In the genomic region with DNA sequence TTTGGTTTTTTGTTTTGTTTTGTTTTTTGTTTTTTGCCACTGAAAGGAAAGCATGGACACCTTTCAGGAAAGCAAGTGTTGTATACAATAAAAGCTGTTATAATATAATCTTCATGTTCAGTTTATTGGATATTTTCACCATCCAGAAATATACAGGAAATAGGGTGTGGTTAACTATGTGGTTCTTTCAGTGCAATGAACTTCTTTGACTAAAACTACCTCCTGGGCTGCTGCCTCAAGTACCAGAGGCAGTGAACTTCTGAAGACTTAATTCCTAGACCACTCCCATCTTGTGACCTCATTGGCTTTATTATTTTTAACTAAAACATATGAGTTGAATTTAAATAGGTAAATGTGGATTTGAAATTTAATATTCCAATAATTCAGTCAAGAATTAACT, we compare ENCODE assay signal across 14 cellular contexts. TPM values are rescaled to one million over a fixed set of nuclear protein-coding genes. Genes with fewer than 3 reads are reported as not detected.
A peak's percentile ranks its signal among the peaks of the same experiment; 100 is the strongest.
DNase-seq lines count a peak whose midpoint lies in the region; ATAC-seq and TF ChIP-seq lines count a peak whose summit lies in the region.
"Had no signal": no experiment of that assay in that cellular context is flagged by ENCODE, and none has a peak within 500 bp of the region (broad histone marks: within the 10 kb centered on the region; RNA-seq: fewer than 3 reads in every experiment).

No MANE protein-coding gene starts in this region.

- H3K36me3 ChIP-seq in CD4-positive, alpha-beta memory T cell (ENCODE audit: insufficient read depth, low read length): no peaks in the 10 kb centered on the region
- H3K36me3 ChIP-seq in psoas muscle (ENCODE audit: insufficient read depth in 1 of 2, low read depth in 1 of 2) (no peaks in the 10 kb centered on the region), uterus (no peaks in the 10 kb centered on the region)

- peak in 4 of 5 donors; percentile 9 to 32 (median 20) for DNase-seq in CD4-positive, alpha-beta memory T cell
- DNase-seq in Jurkat, Clone E6-1 (ENCODE audit: low read depth, low spot score): peak; percentile 62
- DNase-seq in T-helper 17 cell (no peak), fibroblast of villous mesenchyme (ENCODE audit: low read depth) (peak; percentile 8), SIG-M5 treated with dmso at 0.1 percent for 504 hours (lab: John Stamatoyannopoulos, UW; ENCODE audit: unreplicated experiment) (no peak), psoas muscle (no peak), uterus (no peak)
- DNase-seq: COR-L47, HCEC 1CT, NCI-H1092, NCI-H187, NCI-H774, SHP77 had no signal

- peak overlapping the region in 2 of 8 donors; percentile 1 to 44 for H3K4me3 Mint-ChIP-seq in CD4-positive, alpha-beta memory T cell
- H3K4me3 Mint-ChIP-seq in T-helper 17 cell: no peak overlapping the region

- H3K9me3 Mint-ChIP-seq in CD4-positive, alpha-beta memory T cell: no peaks in the 10 kb centered on the region

- H3K4me1 ChIP-seq in CD4-positive, alpha-beta memory T cell (ENCODE audit: insufficient read depth, low read length): peaks cover 13% of the 10 kb centered on the region
- peaks cover 5% of the 10 kb centered on the region for H3K4me1 ChIP-seq in psoas muscle
- H3K4me1 ChIP-seq in uterus: no peaks in the 10 kb centered on the region

- intact Hi-C loops in CD4-positive, alpha-beta memory T cell (cut with micrococcal nuclease): no loop called here
- intact Hi-C loops in psoas muscle (cut with DNase I) (no loop called here), uterus (cut with DNase I; ENCODE audit: low total_unique reads) (no loop called here)

- POLR2A ChIA-PET in CD4-positive, alpha-beta memory T cell (lab: Charles Lee; ENCODE audit: partially characterized antibody): interaction anchor here (1.4 to 1.5 kb wide), 2 partner anchors 25 to 28 kb away, joined by 5 to 7 read pairs; no protein-coding TSS in a partner anchor

- CTCF ChIA-PET in CD4-positive, alpha-beta memory T cell (lab: Charles Lee; ENCODE audit: partially characterized antibody): interaction anchor here (1.1 kb wide), 1 partner anchor 10 kb away, joined by 3 read pairs; no protein-coding TSS in a partner anchor

- ATAC-seq in T-helper 17 cell (peak; percentile 61), psoas muscle (no peak)
- ATAC-seq: HepG2 had no signal

- H3K4me3 ChIP-seq in CD4-positive, alpha-beta memory T cell (ENCODE audit: low read length in 2 of 2): no peak overlapping the region
- no peak overlapping the region for H3K4me3 ChIP-seq in Jurkat, Clone E6-1 (ENCODE audit: low read length)
- H3K4me3 ChIP-seq in fibroblast of villous mesenchyme (ENCODE audit: low read depth, low read length) (no peak overlapping the region), psoas muscle (no peak overlapping the region), uterus (no peak overlapping the region)

- no peaks in the 10 kb centered on the region for H3K9me3 ChIP-seq in CD4-positive, alpha-beta memory T cell (ENCODE audit: control insufficient read depth in 1 of 2, low read length in 2 of 2)
- H3K9me3 ChIP-seq in T-helper 17 cell (ENCODE audit: control insufficient read depth, low read length, poor library complexity, severe bottlenecking): no peaks in the 10 kb centered on the region
- H3K9me3 ChIP-seq in psoas muscle: no peaks in the 10 kb centered on the region
- peaks cover 0 to 4% of the 10 kb centered on the region in 2 donors for H3K9me3 ChIP-seq in uterus

- TF ChIP-seq CTCF in fibroblast of villous mesenchyme (IDR thresholded peaks at IDR 0.05; ENCODE audit: insufficient read depth, low read depth, low read length) (no peak), psoas muscle (IDR thresholded peaks at IDR 0.05) (no peak), uterus (IDR thresholded peaks at IDR 0.05) (no peak)

- H3K27ac ChIP-seq in CD4-positive, alpha-beta memory T cell (ENCODE audit: low read depth, low read length): no peak overlapping the region
- no peak overlapping the region for H3K27ac ChIP-seq in psoas muscle
- no peak overlapping the region for H3K27ac ChIP-seq in uterus

- no peaks in the 10 kb centered on the region for H3K27me3 ChIP-seq in CD4-positive, alpha-beta memory T cell (ENCODE audit: insufficient read depth, low read length)
- no peaks in the 10 kb centered on the region for H3K27me3 ChIP-seq in psoas muscle (ENCODE audit: insufficient read depth in 3 of 3, low read length in 2 of 3)
- H3K27me3 ChIP-seq in uterus: no peaks in the 10 kb centered on the region

- H3K27ac Mint-ChIP-seq in CD4-positive, alpha-beta memory T cell: peak overlapping the region in 4 of 7 donors; percentile 10 to 60 (median 15)
- H3K27ac Mint-ChIP-seq in T-helper 17 cell: no peak overlapping the region

- H3K27me3 Mint-ChIP-seq in CD4-positive, alpha-beta memory T cell: no peaks in the 10 kb centered on the region
- H3K27me3 Mint-ChIP-seq in T-helper 17 cell: no peaks in the 10 kb centered on the region

- no peak for TF ChIP-seq POLR2A in uterus (IDR thresholded peaks at IDR 0.05)

- no peaks in the 10 kb centered on the region for H3K36me3 Mint-ChIP-seq in CD4-positive, alpha-beta memory T cell
- no peaks in the 10 kb centered on the region for H3K36me3 Mint-ChIP-seq in T-helper 17 cell (ENCODE audit: low read depth)

- H3K4me1 Mint-ChIP-seq in CD4-positive, alpha-beta memory T cell: peaks cover 15 to 29% (median 23%) of the 10 kb centered on the region in 4 donors
- H3K4me1 Mint-ChIP-seq in T-helper 17 cell: peaks cover 20% of the 10 kb centered on the region

RNA-seq across cellular contexts. Expression of a gene that starts 27.1 kb away (rescaled TPM):
- 100 to 1,000 TPM; 159 to 172 TPM for total RNA-seq in CD4-positive, alpha-beta memory T cell
- polyA plus RNA-seq in CD4-positive, alpha-beta memory T cell: 10 to 100 TPM; 20.1 to 42.1 TPM
- polyA plus RNA-seq in Jurkat, Clone E6-1 (2012; ENCODE audit: insufficient read depth, insufficient read length): 43.9 TPM
- 100 to 1,000 TPM; 115 to 136 TPM for total RNA-seq in T-helper 17 cell
- total RNA-seq in fibroblast of villous mesenchyme: 107 and 161 TPM in 2 replicates
- 10 to 100 TPM; 58.6 to 97.4 (median 69.4) TPM for total RNA-seq in psoas muscle
- polyA plus RNA-seq in psoas muscle: 10 to 100 TPM in 2 of 3 donors, 1 to 10 TPM in 1; 7.3 to 15.7 (median 11.5) TPM
- total RNA-seq in uterus: 100 to 1,000 TPM in 2 of 4 donors, 10 to 100 TPM in 2; 55.6 to 281 (median 102) TPM

Comparison
In these comparisons a context has a peak if more than half of its experiments do, and no peak if none do; other contexts are left out.
1. DNase-seq: peak in CD4-positive, alpha-beta memory T cell (4 of 5), Jurkat, Clone E6-1 (single experiment) and fibroblast of villous mesenchyme (single experiment); none in T-helper 17 cell (0 of 3), SIG-M5 treated with dmso at 0.1 percent for 504 hours (single experiment), psoas muscle (0 of 2) and uterus (0 of 2).